In the genomic region with DNA sequence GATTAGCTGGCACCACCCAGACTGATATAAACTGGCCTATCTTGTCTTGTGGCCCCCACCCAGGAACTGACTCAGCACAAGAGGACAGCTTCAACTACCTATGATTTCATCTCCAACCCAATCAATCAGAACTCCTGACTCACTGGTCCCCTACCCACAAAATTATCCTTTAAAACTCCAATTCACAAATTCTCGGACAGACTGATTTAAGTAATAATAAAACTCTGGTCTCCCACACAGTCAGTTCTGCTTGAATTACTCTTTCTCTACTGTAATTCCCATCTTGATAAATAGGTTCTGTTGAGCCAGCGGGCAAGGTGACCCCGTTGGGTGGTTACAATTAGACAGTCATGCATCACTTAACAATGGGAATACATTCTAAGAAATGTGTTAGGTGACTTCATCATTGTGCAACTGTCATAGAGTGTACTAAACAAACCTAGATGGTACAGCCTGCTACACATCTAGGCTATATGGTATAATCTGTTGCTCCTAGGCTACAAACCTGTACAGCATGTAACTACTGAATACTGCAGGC, we compare ENCODE assay signal across 15 cellular contexts. TPM values are rescaled to one million over a fixed set of nuclear protein-coding genes. Genes with fewer than 3 reads are reported as not detected.
DNase-seq lines count a peak whose midpoint lies in the region; ATAC-seq, FAIRE-seq and TF ChIP-seq lines count a peak whose summit lies in the region.
"Had no signal": no experiment of that assay in that cellular context is flagged by ENCODE, and none has a peak within 500 bp of the region (broad histone marks: within the 10 kb centered on the region; RNA-seq: fewer than 3 reads in every experiment).

No MANE protein-coding gene starts in this region.

- H3K36me3 Mint-ChIP-seq in progenitor cell of endocrine pancreas (ENCODE audit: insufficient read depth), result peaks cover 15% of the 10 kb centered on the region

- TF ChIP-seq CTCF in fibroblast of mammary gland (conservative IDR thresholded peaks at IDR 0.05; ENCODE audit: control insufficient read depth, insufficient read depth, low read depth, low read length) (no peak), progenitor cell of endocrine pancreas (IDR thresholded peaks at IDR 0.05; ENCODE audit: unreplicated experiment) (no peak)

- H3K4me3 ChIP-seq in fibroblast of mammary gland (ENCODE audit: control insufficient read depth, low read depth, low read length), result no peak overlapping the region

- peak overlapping the region; percentile 37 for H3K27ac Mint-ChIP-seq in progenitor cell of endocrine pancreas

- no peaks in the 10 kb centered on the region for H3K4me1 Mint-ChIP-seq in progenitor cell of endocrine pancreas (ENCODE audit: low read depth)

- no peaks in the 10 kb centered on the region for H3K27me3 Mint-ChIP-seq in progenitor cell of endocrine pancreas
- H3K27me3 Mint-ChIP-seq: central memory CD8-positive, alpha-beta T cell had no signal

- no peak for TF ChIP-seq POLR2A in erythroblast (IDR thresholded peaks at IDR 0.05; ENCODE audit: low read length)

- FAIRE-seq in RCC 7860 (lab: Jason Lieb, UNC), result peak; percentile 91
- FAIRE-seq: G401.6, GM18507 had no signal

- DNase-seq in ELR (ENCODE audit: low read depth) (peak; percentile 46), RCC 7860 (ENCODE audit: low spot score) (peak; percentile 81), fibroblast of mammary gland (ENCODE audit: low read depth) (peak; percentile 56), progenitor cell of endocrine pancreas (ENCODE audit: low spot score, unreplicated experiment) (no peak), erythroblast (lab: John Stamatoyannopoulos, UW) (no peak), sciatic nerve (ENCODE audit: low spot score) (no peak)
- DNase-seq in stimulated activated CD4-positive, alpha-beta T cell treated with anti-CD3 and anti-CD28 coated beads, Interleukin-1b, Interleukin-23, amount 100 ng/mL, for 48 hours, result no peak
- DNase-seq in effector CD8-positive, alpha-beta T cell (lab: John Stamatoyannopoulos, UW), result no peak
- DNase-seq: activated naive CD4-positive, alpha-beta T cell treated with Interleukin-2 at 50 U/mL for 16 hours; NCI-H2029; occipital lobe; SHP77 treated with DMSO at 0.1 percent for 48 hours had no signal

- peaks cover 10% of the 10 kb centered on the region for H3K9me3 Mint-ChIP-seq in progenitor cell of endocrine pancreas (ENCODE audit: low read depth)
- H3K9me3 Mint-ChIP-seq: central memory CD8-positive, alpha-beta T cell had no signal

- ATAC-seq in sciatic nerve, result no peak

- intact Hi-C loops in sciatic nerve (cut with DNase I), result no loop called here

- H3K4me3 Mint-ChIP-seq in progenitor cell of endocrine pancreas (ENCODE audit: low read depth), result no peak overlapping the region
- H3K4me3 Mint-ChIP-seq: central memory CD8-positive, alpha-beta T cell had no signal

RNA-seq across cellular contexts. Expression of gene MAP4, which starts 48.1 kb away (rescaled TPM):
- total RNA-seq in progenitor cell of endocrine pancreas (121 and 127 TPM in 2 replicates), sciatic nerve (442 TPM)

Comparison
In these comparisons a context has a peak if more than half of its experiments do, and no peak if none do; other contexts are left out.
1. DNase-seq: peak in ELR (single experiment), RCC 7860 (single experiment) and fibroblast of mammary gland (single experiment); none in progenitor cell of endocrine pancreas (single experiment), erythroblast (0 of 2), stimulated activated CD4-positive, alpha-beta T cell treated with anti-CD3 and anti-CD28 coated beads, Interleukin-1b, Interleukin-23, amount 100 ng/mL, for 48 hours (single experiment), effector CD8-positive, alpha-beta T cell (single experiment) and sciatic nerve (single experiment).